ENCODE assay signal across 22 cellular contexts in genomic region chr17:15319461-15319860, GRCh38. TPM values are rescaled to one million over a fixed set of nuclear protein-coding genes. Genes with fewer than 3 reads are reported as not detected.
"Had no signal": no experiment of that assay in that cellular context is flagged by ENCODE, and none has a peak within 500 bp of the region (broad histone marks: within the 10 kb centered on the region; RNA-seq: fewer than 3 reads in every experiment).

No MANE protein-coding gene starts in this region.

- ATAC-seq: Panc1, PC-3 had no signal

- H3K4me3 ChIP-seq: SK-N-MC had no signal

- DNase-seq: IMR-90, Kasumi-1, MM.1S, NCI-H1092 treated with DMSO at 0.1 percent for 48 hours, NCI-H1436, NCI-H187, NCI-H2029, NCI-H2081 treated with DMSO at 0.1 percent for 48 hours, NCI-H2171, NCI-H226, NCI-H446, NCI-H510A, NCI-H524 treated with DMSO at 0.1 percent for 48 hours, NCI-H69, NCI-H774, PC-3 had no signal

- H3K27ac ChIP-seq: KMS-11, RWPE1, SK-N-MC had no signal

RNA-seq across cellular contexts. Expression of gene TEKT3, which starts 21.9 kb away (rescaled TPM):
- total RNA-seq: HT-29, IMR-90, M059J, PC-3 had no signal

RNA-seq across cellular contexts. Expression of gene PMP22, which starts 54.3 kb away (rescaled TPM):
- total RNA-seq: HT-29 had no signal
